In the genomic region with DNA sequence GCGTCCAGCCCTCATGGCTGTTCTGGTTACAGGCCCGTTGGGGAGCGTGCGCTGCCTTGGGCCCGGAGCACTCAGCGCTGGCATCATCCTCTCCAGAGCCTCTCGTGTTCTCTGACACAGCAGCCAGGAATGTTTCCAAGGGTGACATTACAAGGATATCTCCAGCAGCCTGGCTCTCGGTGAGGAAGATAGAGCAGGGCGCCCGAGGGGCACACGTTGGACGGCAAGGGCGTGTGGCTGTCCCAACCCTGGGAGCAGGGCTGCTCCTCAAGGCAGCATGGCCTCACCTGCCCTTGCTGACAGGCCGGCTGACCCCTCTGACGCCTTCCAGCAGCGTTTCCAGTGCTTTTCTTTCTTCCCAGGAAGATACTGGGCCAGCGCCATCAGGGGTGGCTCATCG, we compare ENCODE assay signal across 16 cellular contexts. TPM values are rescaled to one million over a fixed set of nuclear protein-coding genes. Genes with fewer than 3 reads are reported as not detected.
DNase-seq lines count a peak whose midpoint lies in the region; ATAC-seq, FAIRE-seq and TF ChIP-seq lines count a peak whose summit lies in the region.
"Had no signal": no experiment of that assay in that cellular context is flagged by ENCODE, and none has a peak within 500 bp of the region (broad histone marks: within the 10 kb centered on the region; RNA-seq: fewer than 3 reads in every experiment).

No MANE protein-coding gene starts in this region.

- no peak for DNase-seq in HepG2 (ENCODE audit: low spot score)
- DNase-seq in right lobe of liver, result no peak
- DNase-seq in amniotic epithelial cell (ENCODE audit: low read depth), result peak; percentile 41
- peak; percentile 96 for DNase-seq in islet precursor cell
- peak; percentile 72 for DNase-seq in urothelium cell line (ENCODE audit: low spot score)
- no peak for DNase-seq in gastrocnemius medialis
- no peak for DNase-seq in hippocampal formation (lab: John Stamatoyannopoulos, UW)
- DNase-seq in NCI-H82 treated with DMSO at 0.1 percent for 48 hours (lab: John Stamatoyannopoulos, UW; ENCODE audit: unreplicated experiment), result no peak
- DNase-seq: activated naive CD4-positive, alpha-beta T cell treated with anti-CD3 and anti-CD28 coated beads, Interleukin-2, amount 10 ng/mL, durations not matched to agents 7 days and 5 days; DMS153; NCI-H2171 treated with DMSO at 0.1 percent for 48 hours; Peyer's patch had no signal

- TF ChIP-seq CTCF in HepG2 (CRISPR knock-in tag; IDR thresholded peaks at IDR 0.05) (no peak), right lobe of liver (IDR thresholded peaks at IDR 0.05) (no peak), gastrocnemius medialis (IDR thresholded peaks at IDR 0.05 in 4 of 5, conservative IDR thresholded peaks at IDR 0.05 in 1 of 5) (no peak)

- TF ChIP-seq POLR2A in HepG2 (IDR thresholded peaks at IDR 0.05; ENCODE audit: insufficient read depth in 1 of 2, low read depth in 2 of 2, low read length in 2 of 2), result no peak
- no peak for TF ChIP-seq POLR2A in right lobe of liver (IDR thresholded peaks at IDR 0.05)
- no peak for TF ChIP-seq POLR2A in gastrocnemius medialis (IDR thresholded peaks at IDR 0.05)

- H3K27me3 ChIP-seq in HepG2 (ENCODE audit: control insufficient read depth in 1 of 2, insufficient read depth in 2 of 2, low read length in 2 of 2) (peaks cover 7 to 42% of the 10 kb centered on the region in 2 experiments; a peak in 4 of 5 replicates), right lobe of liver (no peaks in the 10 kb centered on the region), gastrocnemius medialis (peaks cover 0 to 36% (median 16%) of the 10 kb centered on the region in 3 donors)
- H3K27me3 ChIP-seq: Peyer's patch had no signal

- H3K27ac ChIP-seq in HepG2 (ENCODE audit: extremely low read length, insufficient read depth, low read length), result no peak overlapping the region
- H3K27ac ChIP-seq in right lobe of liver, result no peak overlapping the region
- H3K27ac ChIP-seq in gastrocnemius medialis, result no peak overlapping the region
- H3K27ac ChIP-seq: Peyer's patch had no signal

- H3K9ac ChIP-seq in HepG2 (ENCODE audit: insufficient read depth, low read depth, low read length), result no peak overlapping the region

- FAIRE-seq in HepG2 (lab: Jason Lieb, UNC), result no peak
- FAIRE-seq in urothelium cell line (lab: Jason Lieb, UNC), result peak; percentile 32
- FAIRE-seq: GM12892 had no signal

- no peaks in the 10 kb centered on the region for H3K9me3 ChIP-seq in HepG2 (ENCODE audit: low read length)
- no peaks in the 10 kb centered on the region for H3K9me3 ChIP-seq in right lobe of liver
- H3K9me3 ChIP-seq in gastrocnemius medialis, result no peaks in the 10 kb centered on the region
- H3K9me3 ChIP-seq: Peyer's patch had no signal

- TF ChIP-seq RAD21 in HepG2 (CRISPR knock-in tag; IDR thresholded peaks at IDR 0.05), result no peak

- no TSS peak for BruUV-seq in HepG2 (replicated peaks; lab: Mats Ljungman, UMichigan)

- intact Hi-C loops in HepG2 (cut with micrococcal nuclease; ENCODE audit: unreplicated experiment), result no loop called here
- intact Hi-C loops in right lobe of liver (cut with DNase I), result no loop called here
- intact Hi-C loops in gastrocnemius medialis (cut with DNase I; ENCODE audit: low total_unique reads), result no loop called here

- CTCF ChIA-PET in HepG2 (lab: Yijun Ruan, JAX; ENCODE audit: low intra/inter-chr PET ratio, low total read pairs), result no interaction called here

- ATAC-seq in HepG2 (no peak), right lobe of liver (no peak), gastrocnemius medialis (no peak)

- POLR2A ChIA-PET in HepG2 (lab: Yijun Ruan, JAX), result no interaction called here

- H3K36me3 ChIP-seq in HepG2 (replicated peaks in 1 of 2; ENCODE audit: control insufficient read depth in 1 of 2, insufficient read depth in 2 of 2, low read length in 2 of 2), result no peaks in the 10 kb centered on the region
- no peaks in the 10 kb centered on the region for H3K36me3 ChIP-seq in right lobe of liver
- H3K36me3 ChIP-seq in gastrocnemius medialis, result no peaks in the 10 kb centered on the region
- H3K36me3 ChIP-seq: Peyer's patch had no signal

- H3K4me3 ChIP-seq in HepG2 (replicated peaks in 1 of 3; ENCODE audit: insufficient read depth in 1 of 3, low read depth in 2 of 3, low read length in 3 of 3) (no peak overlapping the region), right lobe of liver (no peak overlapping the region), gastrocnemius medialis (no peak overlapping the region)
- H3K4me3 ChIP-seq: Peyer's patch had no signal

- TF ChIP-seq EP300 in HepG2 (IDR thresholded peaks at IDR 0.05; ENCODE audit: low read depth in 2 of 2, low read length in 2 of 2), result no peak
- TF ChIP-seq EP300 in HepG2 (CRISPR knock-in tag; IDR thresholded peaks at IDR 0.05; ENCODE audit: borderline replicate concordance), result no peak

- WGBS in HepG2 (ENCODE audit: low lambda C conversion rate), result 61% methylated on average over 16 of the region's 18 CpGs
- WGBS in right lobe of liver (ENCODE audit: insufficient coverage, low coverage, low lambda C conversion rate, missing lambda C conversion rate), result 77% methylated on average over 7 of the region's 18 CpGs

- H2AFZ ChIP-seq in HepG2 (ENCODE audit: low read length), result no peak overlapping the region

- H4K20me1 ChIP-seq in HepG2 (ENCODE audit: insufficient read depth, low read length), result no peaks in the 10 kb centered on the region

- peaks cover 28% of the 10 kb centered on the region for H3K4me1 ChIP-seq in HepG2 (ENCODE audit: insufficient read depth, low read length)
- peaks cover 0 to 4% (median 0%) of the 10 kb centered on the region in 4 donors for H3K4me1 ChIP-seq in right lobe of liver
- H3K4me1 ChIP-seq in gastrocnemius medialis, result peaks cover 0 to 17% of the 10 kb centered on the region in 2 donors

- no peak overlapping the region for H3K4me2 ChIP-seq in HepG2 (ENCODE audit: low read depth, low read length)

- in situ Hi-C loops in HepG2 (cut with HindIII; ENCODE audit: extremely low pct_ligation_motif_present, low pct_unique_long_range_greater_than_20kb), result no loop called here
- in situ Hi-C loops in gastrocnemius medialis (cut with MboI; ENCODE audit: low sequenced_read_pairs in 4 of 4), result no loop called here

- no peaks in the 10 kb centered on the region for H3K79me2 ChIP-seq in HepG2 (ENCODE audit: insufficient read depth, low read length)

TF ChIP-seq in HepG2, 621 proteins besides CTCF, POLR2A, EP300 and RAD21 (continues in another document):
- TF ChIP-seq GABPB1 (CRISPR knock-in tag; IDR thresholded peaks at IDR 0.05), result peak; percentile 16; the same call in 1 of the 2 replicates

RNA-seq across cellular contexts. Expression of a gene that starts 14.4 kb away (rescaled TPM):
- not detected in 2 replicates for total RNA-seq in HepG2 (2016; rRNA removed; fragmentation: Illumina TruSeq; extraction: Trizol)
- total RNA-seq in HepG2 (2016; cell fraction: cytosol; rRNA removed; fragmentation: Illumina TruSeq; extraction: Trizol; ENCODE audit: low read depth), result not detected in 2 replicates
- total RNA-seq in HepG2 (2016; cell fraction: insoluble cytoplasmic fraction; rRNA removed; fragmentation: Illumina TruSeq; extraction: Trizol), result not detected in 2 replicates
- total RNA-seq in HepG2 (2016; cell fraction: membrane; rRNA removed; fragmentation: Illumina TruSeq; extraction: Trizol), result not detected in 2 replicates
- total RNA-seq in HepG2 (2016; cell fraction: nucleus; rRNA removed; fragmentation: Illumina TruSeq; extraction: Trizol), result not detected in 2 replicates
- 0.14 TPM in 1 of 2 replicates, not detected in the other for polyA plus RNA-seq in HepG2 (2011; rRNA removed)
- 0.05 and 0.09 TPM in 2 replicates for polyA plus RNA-seq in HepG2 (2011; cell fraction: cytosol; rRNA removed)
- polyA plus RNA-seq in HepG2 (2011; cell fraction: nucleus; rRNA removed), result 0.57 TPM in 1 of 2 replicates, not detected in the other
- polyA plus RNA-seq in HepG2 (2012), result not detected in 2 replicates
- polyA plus RNA-seq in HepG2 (2016; cell fraction: cytosol; fragmentation: Illumina TruSeq; extraction: Trizol; ENCODE audit: low read depth), result not detected in 2 replicates
- not detected in 2 replicates for polyA plus RNA-seq in HepG2 (2016; cell fraction: insoluble cytoplasmic fraction; fragmentation: Illumina TruSeq; extraction: Trizol; ENCODE audit: low read depth)
- polyA plus RNA-seq in HepG2 (2016; cell fraction: membrane; fragmentation: Illumina TruSeq; extraction: Trizol; ENCODE audit: low read depth), result not detected in 2 replicates
- not detected in 2 replicates for polyA plus RNA-seq in HepG2 (2016; cell fraction: nucleus; fragmentation: Illumina TruSeq; extraction: Trizol; ENCODE audit: insufficient read depth, low read depth)
- not detected in 2 replicates for polyA minus RNA-seq in HepG2 (2011; rRNA and poly(A)+ RNA removed; ENCODE audit: low replicate concordance)
- not detected in 2 replicates for polyA minus RNA-seq in HepG2 (2011; cell fraction: cytosol; rRNA and poly(A)+ RNA removed)
- not detected in 2 replicates for polyA minus RNA-seq in HepG2 (2011; cell fraction: nucleus; rRNA and poly(A)+ RNA removed)
- total RNA-seq in right lobe of liver, result 10 to 100 TPM in 1 of 6 experiments, 1 to 10 TPM in 4, under 1 TPM in 1; 0.61 to 13.1 (median 6.8) TPM
- under 1 TPM in 1 of 4 donors, not detected in 3; 0.83 TPM for total RNA-seq in gastrocnemius medialis
- total RNA-seq: activated CD8-positive, alpha-beta memory T cell treated with anti-CD3 and anti-CD28 coated beads for 36 hours; Peyer's patch had no signal

RNA-seq across cellular contexts. Expression of a gene that starts 22.6 kb away (rescaled TPM):
- not detected in 2 replicates for total RNA-seq in HepG2 (2016; rRNA removed; fragmentation: Illumina TruSeq; extraction: Trizol)
- not detected in 2 replicates for total RNA-seq in HepG2 (2016; cell fraction: cytosol; rRNA removed; fragmentation: Illumina TruSeq; extraction: Trizol; ENCODE audit: low read depth)
- not detected in 2 replicates for total RNA-seq in HepG2 (2016; cell fraction: insoluble cytoplasmic fraction; rRNA removed; fragmentation: Illumina TruSeq; extraction: Trizol)
- total RNA-seq in HepG2 (2016; cell fraction: membrane; rRNA removed; fragmentation: Illumina TruSeq; extraction: Trizol), result not detected in 2 replicates
- not detected in 2 replicates for total RNA-seq in HepG2 (2016; cell fraction: nucleus; rRNA removed; fragmentation: Illumina TruSeq; extraction: Trizol)
- polyA plus RNA-seq in HepG2 (2011; rRNA removed), result not detected in 2 replicates
- not detected in 2 replicates for polyA plus RNA-seq in HepG2 (2011; cell fraction: cytosol; rRNA removed)
- not detected in 2 replicates for polyA plus RNA-seq in HepG2 (2011; cell fraction: nucleus; rRNA removed)
- polyA plus RNA-seq in HepG2 (2012), result not detected in 2 replicates
- not detected in 2 replicates for polyA plus RNA-seq in HepG2 (2016; cell fraction: cytosol; fragmentation: Illumina TruSeq; extraction: Trizol; ENCODE audit: low read depth)
- polyA plus RNA-seq in HepG2 (2016; cell fraction: insoluble cytoplasmic fraction; fragmentation: Illumina TruSeq; extraction: Trizol; ENCODE audit: low read depth), result not detected in 2 replicates
- polyA plus RNA-seq in HepG2 (2016; cell fraction: membrane; fragmentation: Illumina TruSeq; extraction: Trizol; ENCODE audit: low read depth), result not detected in 2 replicates
- polyA plus RNA-seq in HepG2 (2016; cell fraction: nucleus; fragmentation: Illumina TruSeq; extraction: Trizol; ENCODE audit: insufficient read depth, low read depth), result not detected in 2 replicates
- polyA minus RNA-seq in HepG2 (2011; rRNA and poly(A)+ RNA removed; ENCODE audit: low replicate concordance), result not detected in 2 replicates
- not detected in 2 replicates for polyA minus RNA-seq in HepG2 (2011; cell fraction: cytosol; rRNA and poly(A)+ RNA removed)
- not detected in 2 replicates for polyA minus RNA-seq in HepG2 (2011; cell fraction: nucleus; rRNA and poly(A)+ RNA removed)
- total RNA-seq in right lobe of liver, result not detected
- total RNA-seq in gastrocnemius medialis, result not detected
- total RNA-seq: activated CD8-positive, alpha-beta memory T cell treated with anti-CD3 and anti-CD28 coated beads for 36 hours; liver had no signal
- polyA plus RNA-seq: AG04450, liver had no signal

Comparison
In these comparisons a context has a peak if more than half of its experiments do, and no peak if none do; other contexts are left out.
1. DNase-seq: peak in amniotic epithelial cell (single experiment), islet precursor cell (single experiment) and urothelium cell line (single experiment); none in HepG2 (single experiment), right lobe of liver (0 of 3), gastrocnemius medialis (0 of 2), hippocampal formation (0 of 2) and NCI-H82 treated with DMSO at 0.1 percent for 48 hours (single experiment).